In the genomic region with DNA sequence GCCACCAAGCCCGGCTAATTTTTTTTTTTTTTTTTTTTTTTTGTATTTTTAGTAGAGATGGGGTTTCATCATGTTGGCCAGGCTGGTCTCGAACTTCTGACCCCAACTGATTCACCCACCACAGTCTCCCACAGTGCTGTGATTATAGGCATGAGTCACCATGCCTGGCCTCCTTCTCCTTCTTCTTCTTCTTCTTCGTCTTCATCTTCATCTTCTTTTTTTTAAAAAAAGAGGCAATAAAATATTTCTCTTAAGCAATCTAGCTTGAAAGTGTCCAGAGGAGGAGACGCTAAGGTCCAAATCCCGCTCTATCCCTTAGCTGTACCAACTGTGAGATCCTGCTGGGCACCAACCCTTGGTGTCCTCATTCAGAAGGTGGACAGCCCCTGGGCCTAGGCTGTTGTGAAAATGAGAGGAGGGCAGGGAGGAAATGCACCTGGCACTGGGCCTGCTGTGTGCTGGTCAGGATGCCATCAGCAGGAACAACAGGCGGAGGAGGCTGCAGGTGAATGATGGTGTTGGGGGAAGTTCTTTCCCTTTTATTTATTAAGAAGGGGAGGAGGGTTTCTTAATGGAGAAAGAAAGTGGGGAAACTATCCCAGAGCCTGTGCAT, we compare ENCODE assay signal across 14 cellular contexts. TPM values are rescaled to one million over a fixed set of nuclear protein-coding genes. Genes with fewer than 3 reads are reported as not detected.
DNase-seq lines count a peak whose midpoint lies in the region; TF ChIP-seq lines count a peak whose summit lies in the region.
"Had no signal": no experiment of that assay in that cellular context is flagged by ENCODE, and none has a peak within 500 bp of the region (broad histone marks: within the 10 kb centered on the region; RNA-seq: fewer than 3 reads in every experiment).

No MANE protein-coding gene starts in this region.

- H3K4me1 ChIP-seq in HAP-1: peaks cover 16% of the 10 kb centered on the region

- no peak for TF ChIP-seq POLR2A in NB4 (IDR thresholded peaks at IDR 0.05; ENCODE audit: extremely low read depth, insufficient read length)

- no peak overlapping the region for H3K4me3 ChIP-seq in NB4 (ENCODE audit: low read depth, low read length)
- H3K4me3 ChIP-seq in cardiac fibroblast (replicated peaks in 1 of 2; ENCODE audit: low read depth in 2 of 2, low read length in 2 of 2): no peak overlapping the region
- no peak overlapping the region for H3K4me3 ChIP-seq in HAP-1
- H3K4me3 ChIP-seq: pancreas had no signal

- no peaks in the 10 kb centered on the region for H3K36me3 ChIP-seq in HAP-1 (replicated peaks)
- H3K36me3 ChIP-seq: pancreas had no signal

- no peaks in the 10 kb centered on the region for H3K9me3 ChIP-seq in HAP-1
- H3K9me3 ChIP-seq: pancreas had no signal

- in situ Hi-C loops in HAP-1 (cut with MboI; ENCODE audit: low sequenced_read_pairs): no loop called here

- DNase-seq in GM03348 (ENCODE audit: low spot score): peak; percentile 22
- DNase-seq in NB4 (ENCODE audit: low read depth): peak; percentile 65
- peak; percentile 49 to 82 for DNase-seq in cardiac fibroblast (ENCODE audit: low read depth in 2 of 2)
- DNase-seq in renal cortical epithelial cell (ENCODE audit: low read depth): peak; percentile 74
- no peak for DNase-seq in HAP-1 (ENCODE audit: low spot score in 2 of 2)
- DNase-seq in amygdala (lab: John Stamatoyannopoulos, UW): no peak
- DNase-seq in NCI-H1105 (lab: John Stamatoyannopoulos, UW): no peak
- DNase-seq: activated CD4-positive, alpha-beta memory T cell treated with anti-CD3 and anti-CD28 coated beads, Interleukin-2, amount 10 ng/mL, durations not matched to agents 7 days and 5 days; activated naive CD8-positive, alpha-beta T cell treated with anti-CD3 and anti-CD28 coated beads, Interleukin-2, amount 10 ng/mL, durations not matched to agents 7 days and 5 days; effector CD8-positive, alpha-beta T cell; NCI-H1105 treated with DMSO at 0.1 percent for 48 hours; stimulated activated CD4-positive, alpha-beta T cell treated with anti-CD3 and anti-CD28 coated beads, Interleukin-2, amount 100 ng/mL, for 24 hours; stimulated activated naive CD4-positive, alpha-beta T cell treated with Interleukin-2 at 50 U/mL for 16 hours had no signal

- TF ChIP-seq CTCF in NB4 (IDR thresholded peaks at IDR 0.05; ENCODE audit: low read depth, low read length): no peak
- TF ChIP-seq CTCF in cardiac fibroblast (IDR thresholded peaks at IDR 0.05; ENCODE audit: low read depth, low read length): no peak

- H3K27me3 ChIP-seq in HAP-1 (ENCODE audit: low read depth): no peaks in the 10 kb centered on the region
- H3K27me3 ChIP-seq: pancreas had no signal

RNA-seq across cellular contexts. Expression of a gene that starts 13.9 kb away (rescaled TPM):
- 787 and 1,464 TPM in 2 replicates for total RNA-seq in renal cortical epithelial cell

Comparison
In these comparisons a context has a peak if more than half of its experiments do, and no peak if none do; other contexts are left out.
1. DNase-seq: peak in GM03348 (single experiment), NB4 (single experiment), cardiac fibroblast (2 of 2) and renal cortical epithelial cell (single experiment); none in HAP-1 (0 of 2), amygdala (0 of 56) and NCI-H1105 (single experiment).